In the genomic region with DNA sequence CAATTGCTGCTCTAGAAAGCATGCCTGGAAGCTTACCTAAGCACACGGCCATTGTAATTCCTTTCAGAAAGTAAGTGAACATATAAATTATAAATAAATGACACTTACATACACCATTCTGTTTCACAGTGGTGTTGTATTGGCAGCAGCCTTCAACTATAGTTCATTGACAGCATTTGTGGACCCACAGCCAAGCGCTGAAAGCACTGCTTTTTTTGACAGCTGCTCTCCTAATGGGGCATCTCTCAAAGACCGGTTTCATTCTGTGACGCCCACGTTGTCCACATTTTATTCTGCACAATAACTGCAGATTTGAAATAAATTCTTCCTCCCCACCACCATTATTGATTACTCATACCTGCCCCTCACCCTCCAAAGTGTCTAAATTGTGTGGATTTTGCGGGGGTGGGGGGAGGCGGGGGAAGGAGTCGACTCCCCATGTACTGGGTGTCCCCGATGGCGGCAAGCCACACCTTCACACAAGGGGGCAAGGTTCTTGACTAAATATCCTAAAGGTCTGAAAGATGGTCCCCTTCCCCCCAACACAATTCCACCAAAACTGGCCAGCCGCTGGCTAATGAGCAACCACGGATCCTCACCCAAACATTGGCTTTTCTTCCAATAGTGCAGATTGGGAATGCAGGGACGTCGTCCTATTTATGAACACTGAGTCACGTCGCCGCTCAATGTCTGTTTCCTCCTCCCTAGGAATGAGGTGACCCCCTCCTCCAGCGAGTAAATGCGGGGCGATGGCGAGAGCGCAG, we compare ENCODE assay signal across 8 cellular contexts. TPM values are rescaled to one million over a fixed set of nuclear protein-coding genes. Genes with fewer than 3 reads are reported as not detected.
DNase-seq lines count a peak whose midpoint lies in the region; ATAC-seq lines count a peak whose summit lies in the region.

No MANE protein-coding gene starts in this region.

- H3K4me3 Mint-ChIP-seq in activated CD4-positive, alpha-beta memory T cell treated with anti-CD3 and anti-CD28 coated beads for 36 hours, result peak overlapping the region; percentile 79

- H3K27ac ChIP-seq in rectal smooth muscle tissue (ENCODE audit: low read depth, low read length), result no peak overlapping the region

- H3K4me3 ChIP-seq in rectal smooth muscle tissue (ENCODE audit: low read length), result peak overlapping the region; percentile 76

- peaks cover 20% of the 10 kb centered on the region for H3K4me1 Mint-ChIP-seq in activated CD4-positive, alpha-beta memory T cell treated with anti-CD3 and anti-CD28 coated beads for 36 hours (ENCODE audit: low read depth)

- CTCF ChIA-PET in activated CD4-positive, alpha-beta memory T cell treated with anti-CD3 and anti-CD28 coated beads for 36 hours (lab: Charles Lee), result interaction anchor here (0.6 to 4.6 kb wide), 8 partner anchors 10 to 246 kb away, joined by 3 to 26 read pairs (median 6); no protein-coding TSS in a partner anchor

- no peaks in the 10 kb centered on the region for H3K36me3 ChIP-seq in rectal smooth muscle tissue (ENCODE audit: control insufficient read depth, insufficient read depth, low read length)

- intact Hi-C loops in activated CD4-positive, alpha-beta memory T cell treated with anti-CD3 and anti-CD28 coated beads for 36 hours (cut with micrococcal nuclease), result loop anchor here (10.0 kb wide), 1 partner anchor 1069 kb away; a partner anchor contains a TSS

- H3K4me1 ChIP-seq in rectal smooth muscle tissue (ENCODE audit: control insufficient read depth, insufficient read depth, low read length), result peaks cover 3% of the 10 kb centered on the region

- no peaks in the 10 kb centered on the region for H3K36me3 Mint-ChIP-seq in activated CD4-positive, alpha-beta memory T cell treated with anti-CD3 and anti-CD28 coated beads for 36 hours

- peak overlapping the region; percentile 11 for H3K27ac Mint-ChIP-seq in activated CD4-positive, alpha-beta memory T cell treated with anti-CD3 and anti-CD28 coated beads for 36 hours

- H3K27me3 ChIP-seq in rectal smooth muscle tissue (ENCODE audit: control insufficient read depth, insufficient read depth, low read length), result no peaks in the 10 kb centered on the region

- no peaks in the 10 kb centered on the region for H3K9me3 Mint-ChIP-seq in activated CD4-positive, alpha-beta memory T cell treated with anti-CD3 and anti-CD28 coated beads for 36 hours

- no peak overlapping the region for H3K9ac ChIP-seq in rectal smooth muscle tissue (ENCODE audit: low read length)

- POLR2A ChIA-PET in activated CD4-positive, alpha-beta memory T cell treated with anti-CD3 and anti-CD28 coated beads for 36 hours (lab: Charles Lee), result no interaction called here

- H3K27me3 Mint-ChIP-seq in activated CD4-positive, alpha-beta memory T cell treated with anti-CD3 and anti-CD28 coated beads for 36 hours, result no peaks in the 10 kb centered on the region

- peak; percentile 5 for DNase-seq in activated naive CD4-positive, alpha-beta T cell treated with Interleukin-2 at 50 U/mL for 16 hours
- DNase-seq in activated naive CD4-positive, alpha-beta T cell (lab: John Stamatoyannopoulos, UW), result no peak
- DNase-seq in activated CD4-positive, alpha-beta memory T cell treated with anti-CD3 and anti-CD28 coated beads for 36 hours, result peak; percentile 12
- DNase-seq in globus pallidus (ENCODE audit: low spot score), result peak; percentile 62
- DNase-seq in NCI-H345 (lab: John Stamatoyannopoulos, UW), result no peak
- DNase-seq in DMS153 treated with DMSO at 0.1 percent for 48 hours (lab: John Stamatoyannopoulos, UW; ENCODE audit: unreplicated experiment), result no peak

- no peak for ATAC-seq in HG03108 (IDR thresholded peaks at IDR 0.05; ENCODE audit: unreplicated experiment)

RNA-seq across cellular contexts. Expression of a gene that starts 1.1 kb away (rescaled TPM):
- total RNA-seq in activated CD4-positive, alpha-beta memory T cell treated with anti-CD3 and anti-CD28 coated beads for 36 hours, result 1 to 10 TPM; 8.6 to 9.7 TPM

RNA-seq across cellular contexts. Expression of a gene that starts 54.9 kb away (rescaled TPM):
- under 1 TPM; 0.10 to 0.14 TPM for total RNA-seq in activated CD4-positive, alpha-beta memory T cell treated with anti-CD3 and anti-CD28 coated beads for 36 hours

Comparison
In these comparisons a context has a peak if more than half of its experiments do, and no peak if none do; other contexts are left out.
1. DNase-seq: peak in activated naive CD4-positive, alpha-beta T cell treated with Interleukin-2 at 50 U/mL for 16 hours (single experiment), activated CD4-positive, alpha-beta memory T cell treated with anti-CD3 and anti-CD28 coated beads for 36 hours (single experiment) and globus pallidus (single experiment); none in activated naive CD4-positive, alpha-beta T cell (0 of 4), NCI-H345 (single experiment) and DMS153 treated with DMSO at 0.1 percent for 48 hours (single experiment).